ENCODE assay signal across 31 cellular contexts in genomic region chr5:165448773-165449172, GRCh38.
"Had no signal": no experiment of that assay in that cellular context is flagged by ENCODE, and none has a peak within 500 bp of the region (broad histone marks: within the 10 kb centered on the region; RNA-seq: fewer than 3 reads in every experiment).

No MANE protein-coding gene starts in this region.

- H3K4me3 ChIP-seq: adrenal gland, body of pancreas, coronary artery, dorsolateral prefrontal cortex, esophagus muscularis mucosa had no signal

- H3K27me3 ChIP-seq: adrenal gland, body of pancreas, dorsolateral prefrontal cortex, esophagus muscularis mucosa had no signal

- H3K4me1 ChIP-seq: adrenal gland, body of pancreas, esophagus muscularis mucosa had no signal

- DNase-seq: activated CD4-positive, alpha-beta memory T cell treated with anti-CD3 and anti-CD28 coated beads for 36 hours; activated CD4-positive, alpha-beta T cell treated with anti-CD3 and anti-CD28 coated beads for 36 hours; activated CD4-positive, alpha-beta T cell treated with anti-CD3 and anti-CD28 coated beads, Interleukin-2, amount 10 ng/mL, durations not matched to agents 24 days and 14 days; activated CD4-positive, CD25-positive, alpha-beta regulatory T cell; activated CD4-positive, CD25-positive, alpha-beta regulatory T cell treated with anti-CD3 and anti-CD28 coated beads, Interleukin-2, amount 50 U/mL, for 72 hours; activated CD8-positive, alpha-beta memory T cell treated with anti-CD3 and anti-CD28 coated beads, Interleukin-2, amount 10 ng/mL, durations not matched to agents 7 days and 5 days; activated CD8-positive, alpha-beta memory T cell treated with anti-CD3 and anti-CD28 coated beads, Interleukin-2, amount 50 U/mL, for 4 hours; activated CD8-positive, alpha-beta T cell treated with anti-CD3 and anti-CD28 coated beads, Interleukin-2, amount 10 ng/mL, durations not matched to agents 7 days and 5 days; activated effector memory CD4-positive, alpha-beta T cell treated with anti-CD3 and anti-CD28 coated beads, Interleukin-2, amount 50 U/mL, for 16 hours; activated naive CD4-positive, alpha-beta T cell treated with anti-CD3 and anti-CD28 coated beads for 36 hours; activated naive CD8-positive, alpha-beta T cell treated with anti-CD3 and anti-CD28 coated beads for 36 hours; activated naive CD8-positive, alpha-beta T cell treated with anti-CD3 and anti-CD28 coated beads, Interleukin-2, amount 50 U/mL, for 24 hours; activated T-cell treated with anti-CD3 and anti-CD28 coated beads, Interleukin-2, amount 50 U/mL, for 1 hour; activated T-cell treated with anti-CD3 and anti-CD28 coated beads, Interleukin-2, amount 50 U/mL, for 48 hours; adrenal gland; amygdala; aorta; body of pancreas; caudate nucleus; cerebellar nuclear complex; dorsolateral prefrontal cortex; effector memory CD4-positive, alpha-beta T cell; endodermal cell; erythroblast; foreskin fibroblast; head of caudate nucleus; hypothalamus; T-helper 2 cell had no signal

- FAIRE-seq: frontal cortex had no signal

- H3K27ac ChIP-seq: adrenal gland, body of pancreas, coronary artery, dorsolateral prefrontal cortex, esophagus muscularis mucosa had no signal

- H3K9me3 ChIP-seq: adrenal gland, body of pancreas, esophagus muscularis mucosa had no signal

- H3K36me3 ChIP-seq: adrenal gland, esophagus muscularis mucosa had no signal
